ENCODE assay signal across 9 cellular contexts in genomic region chr14:70257526-70257925, GRCh38.
DNase-seq lines count a peak whose midpoint lies in the region; ATAC-seq and TF ChIP-seq lines count a peak whose summit lies in the region.
"Had no signal": no experiment of that assay in that cellular context is flagged by ENCODE, and none has a peak within 500 bp of the region (broad histone marks: within the 10 kb centered on the region; RNA-seq: fewer than 3 reads in every experiment).

No MANE protein-coding gene starts in this region.

- H3K4me3 Mint-ChIP-seq in HFFc6 = no peak overlapping the region

- 0 out of 2 replicates have a peak, but pooled peaks cover 3% of the 10 kb centered on the region for H3K9me3 Mint-ChIP-seq in HFFc6

- TF ChIP-seq CTCF in HFFc6 (IDR thresholded peaks at IDR 0.05) = peak; percentile 43

- ATAC-seq in left cardiac atrium = no peak

- peaks cover 7% of the 10 kb centered on the region for H3K27me3 Mint-ChIP-seq in HFFc6 (ENCODE audit: insufficient read depth)

- DNase-seq in NOMO-1 treated with DMSO at 0.1 percent for 48 hours (lab: John Stamatoyannopoulos, UW; ENCODE audit: unreplicated experiment) (peak; percentile 7), NOMO-1 (lab: John Stamatoyannopoulos, UW; ENCODE audit: unreplicated experiment in 2 of 2) (no peak), HFFc6 (no peak), SW480 (ENCODE audit: low spot score) (peak; percentile 25), myocyte (ENCODE audit: low read depth) (peak; percentile 31), hippocampal formation (lab: John Stamatoyannopoulos, UW) (no peak), left cardiac atrium (no peak), HuH-7 (ENCODE audit: low spot score) (no peak)
- DNase-seq: C1 segment of cervical spinal cord had no signal

- H3K4me1 Mint-ChIP-seq in HFFc6 (ENCODE audit: low read depth) = no peaks in the 10 kb centered on the region

- intact Hi-C loops in left cardiac atrium (cut with DNase I) = no loop called here

- no peak overlapping the region for H3K27ac Mint-ChIP-seq in HFFc6

- no peaks in the 10 kb centered on the region for H3K36me3 Mint-ChIP-seq in HFFc6 (ENCODE audit: low read depth)

Comparison
In these comparisons a context has a peak if more than half of its experiments do, and no peak if none do; other contexts are left out.
1. DNase-seq: peak in NOMO-1 treated with DMSO at 0.1 percent for 48 hours (single experiment), SW480 (single experiment) and myocyte (single experiment); none in NOMO-1 (0 of 2), HFFc6 (single experiment), hippocampal formation (0 of 2), left cardiac atrium (single experiment) and HuH-7 (single experiment).